ENCODE assay signal across 2 cellular contexts in genomic region chr21:36693144-36694040, GRCh38.
TF ChIP-seq lines count a peak whose summit lies in the region.

No MANE protein-coding gene starts in this region.

TF ChIP-seq in HEK293, 187 proteins besides CTCF, POLR2A, EP300 and RAD21 (continued from another document):
- TF ChIP-seq ZNF513 (tag by site-specific recombination; IDR thresholded peaks at IDR 0.05) (no peak), ZFP69B (tag by site-specific recombination; IDR thresholded peaks at IDR 0.05) (no peak), KLF16 (tag by site-specific recombination; IDR thresholded peaks at IDR 0.05) (0 out of 2 replicates have a peak, but pooled peaks have one; percentile 34), ZNF202 (tag by site-specific recombination; IDR thresholded peaks at IDR 0.05; ENCODE audit: borderline replicate concordance) (0 out of 2 replicates have a peak, but pooled peaks have one; percentile 6), ZFHX2 (tag by site-specific recombination; conservative IDR thresholded peaks at IDR 0.05) (peak; percentile 23; the same call in 1 of the 2 replicates), ZNF19 (tag by site-specific recombination; IDR thresholded peaks at IDR 0.05; ENCODE audit: low read depth) (no peak), PATZ1 (tag by site-specific recombination; IDR thresholded peaks at IDR 0.05) (0 out of 2 replicates have a peak, but pooled peaks have one; percentile 15), ZBTB20 (tag by site-specific recombination; IDR thresholded peaks at IDR 0.05) (no peak), ZNF335 (tag by site-specific recombination; conservative IDR thresholded peaks at IDR 0.05) (no peak), ZNF596 (tag by site-specific recombination; IDR thresholded peaks at IDR 0.05) (no peak), ZNF585B (tag by site-specific recombination; IDR thresholded peaks at IDR 0.05) (no peak), ZXDB (tag by site-specific recombination; IDR thresholded peaks at IDR 0.05) (0 out of 2 replicates have a peak, but pooled peaks have one; percentile 29), ZNF785 (tag by site-specific recombination; IDR thresholded peaks at IDR 0.05) (no peak), PRDM10 (tag by site-specific recombination; IDR thresholded peaks at IDR 0.05) (no peak), ZNF791 (tag by site-specific recombination; IDR thresholded peaks at IDR 0.05) (no peak)

TF ChIP-seq in H1, 55 proteins besides CTCF, POLR2A, EP300 and RAD21 (continued from another document):
- TF ChIP-seq, protein P1, sequence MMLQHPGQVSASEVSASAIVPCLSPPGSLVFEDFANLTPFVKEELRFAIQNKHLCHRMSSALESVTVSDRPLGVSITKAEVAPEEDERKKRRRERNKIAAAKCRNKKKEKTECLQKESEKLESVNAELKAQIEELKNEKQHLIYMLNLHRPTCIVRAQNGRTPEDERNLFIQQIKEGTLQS (IDR thresholded peaks at IDR 0.05; ENCODE audit: insufficient read depth, low read depth, low read length): 0 out of 2 replicates have a peak, but pooled peaks have one; percentile 1
- TF ChIP-seq ZNF274 (IDR thresholded peaks at IDR 0.05; ENCODE audit: borderline replicate concordance, extremely low read depth, low read length): no peak
- peak; percentile 88 for TF ChIP-seq EZH2 (IDR thresholded peaks at IDR 0.05; ENCODE audit: low read depth, low read length, severe bottlenecking)
- TF ChIP-seq RNF2 (IDR thresholded peaks at IDR 0.05; ENCODE audit: borderline replicate concordance, low read depth, low read length, missing control alignments, poor library complexity, severe bottlenecking): peak; percentile 95
- no peak for TF ChIP-seq SP2 (IDR thresholded peaks at IDR 0.05; ENCODE audit: low read length)
- TF ChIP-seq SUZ12 (IDR thresholded peaks at IDR 0.05; ENCODE audit: low read length): peak; percentile 55
